In genomic region chr2:46769809-46770208, GRCh38 we compare ENCODE assay signal across 14 cellular contexts.
A peak's percentile ranks its signal among the peaks of the same experiment; 100 is the strongest.
DNase-seq lines count a peak whose midpoint lies in the region; ATAC-seq, FAIRE-seq and TF ChIP-seq lines count a peak whose summit lies in the region.
"Had no signal": no experiment of that assay in that cellular context is flagged by ENCODE, and none has a peak within 500 bp of the region (broad histone marks: within the 10 kb centered on the region; RNA-seq: fewer than 3 reads in every experiment).

No MANE protein-coding gene starts in this region.

- POLR2A ChIA-PET in Caco-2 (lab: Charles Lee), result no interaction called here
- POLR2A ChIA-PET in IMR-90 (lab: Charles Lee; ENCODE audit: unreplicated experiment), result no interaction called here
- POLR2A ChIA-PET in HepG2 (lab: Yijun Ruan, JAX), result no interaction called here

- no peaks in the 10 kb centered on the region; the same call in 1 of the 2 replicates for H4K20me1 ChIP-seq in IMR-90 (ENCODE audit: insufficient read depth, low read length)
- no peaks in the 10 kb centered on the region for H4K20me1 ChIP-seq in HepG2 (ENCODE audit: insufficient read depth, low read length)

- dilution Hi-C loops in IMR-90 (cut with HindIII; ENCODE audit: low sequenced_read_pairs, unreplicated experiment), result no loop called here

- H3K4ac ChIP-seq in IMR-90 (ENCODE audit: low read depth, low read length), result peak overlapping the region; percentile 59; the same call in 1 of the 2 replicates

- H3K18ac ChIP-seq in IMR-90 (ENCODE audit: low read depth, low read length), result peak overlapping the region; percentile 71; the same call in 1 of the 2 replicates

- peaks cover 7% of the 10 kb centered on the region for H3K36me3 Mint-ChIP-seq in Caco-2 (ENCODE audit: insufficient read depth, unreplicated experiment)
- H3K36me3 Mint-ChIP-seq: IgD-negative memory B cell had no signal

- no peaks in the 10 kb centered on the region for H3K9me3 Mint-ChIP-seq in Caco-2 (ENCODE audit: unreplicated experiment)
- H3K9me3 Mint-ChIP-seq: CD4-positive, alpha-beta T cell had no signal

- no CpG with 5 or more reads among the region's 1 CpG for WGBS in IMR-90 (ENCODE audit: extremely low coverage in 2 of 2, insufficient read length in 1 of 2), 2 experiments
- 0% methylated on average over 1 of the region's 1 CpG for WGBS in HepG2 (ENCODE audit: low lambda C conversion rate)

- H4K91ac ChIP-seq in IMR-90 (ENCODE audit: insufficient read depth, low read depth, low read length), result peak overlapping the region; percentile 65; the same call in 1 of the 2 replicates

- in situ Hi-C loops in IMR-90 (cut with MboI; ENCODE audit: low sequenced_read_pairs) (no loop called here), HepG2 (cut with HindIII; ENCODE audit: extremely low pct_ligation_motif_present, low pct_unique_long_range_greater_than_20kb) (no loop called here)

- H3K79me2 ChIP-seq in HepG2 (ENCODE audit: insufficient read depth, low read length), result no peaks in the 10 kb centered on the region

- H3K27ac ChIP-seq in IMR-90 (ENCODE audit: insufficient read depth, low read length), result no peak overlapping the region; the same call in 1 of the 2 replicates
- H3K27ac ChIP-seq in VCaP, result no peak overlapping the region
- no peak overlapping the region for H3K27ac ChIP-seq in HepG2 (ENCODE audit: extremely low read length, insufficient read depth, low read length)

- peak overlapping the region; percentile 68 for H3K14ac ChIP-seq in IMR-90 (replicated peaks; ENCODE audit: low read depth, low read length)

- H3K56ac ChIP-seq in IMR-90 (ENCODE audit: extremely low read depth, insufficient read depth, low read length), result 0 out of 2 replicates have a peak overlapping the region, but pooled peaks have one; percentile 29

- no peak overlapping the region for H2AK9ac ChIP-seq in IMR-90 (replicated peaks; ENCODE audit: low read depth, low read length, poor library complexity)

- peak overlapping the region; percentile 54; the same call in 1 of the 2 replicates for H4K5ac ChIP-seq in IMR-90 (ENCODE audit: low read depth, low read length)

- H3K4me1 ChIP-seq in Caco-2 (peaks cover 4% of the 10 kb centered on the region; the same call in 1 of the 2 replicates), IMR-90 (ENCODE audit: control insufficient read depth, insufficient read depth, low read length) (peaks cover 9% of the 10 kb centered on the region), HepG2 (ENCODE audit: insufficient read depth, low read length) (peaks cover 39% of the 10 kb centered on the region)

- DNase-seq in Caco-2 (no peak), IMR-90 (peak; percentile 23), HepG2 (ENCODE audit: low spot score) (peak; percentile 17), MV-4-11 (lab: John Stamatoyannopoulos, UW) (no peak)
- no peak for DNase-seq in activated naive CD4-positive, alpha-beta T cell (lab: John Stamatoyannopoulos, UW)
- DNase-seq: activated CD8-positive, alpha-beta memory T cell treated with anti-CD3 and anti-CD28 coated beads, Interleukin-2, amount 50 U/mL, for 4 hours; CD4-positive, alpha-beta T cell; HCEC 1CT; stimulated activated CD4-positive, alpha-beta T cell treated with anti-CD3 and anti-CD28 coated beads, Interleukin-4, amount 100 ng/mL, for 24 hours; stimulated activated naive CD8-positive, alpha-beta T cell treated with anti-CD3 and anti-CD28 coated beads, Interleukin-15, Interleukin-2, amounts not matched to agents 100 U/mL and 50 U/mL, for 24 hours had no signal

- no peak for TF ChIP-seq POLR2A in IMR-90 (IDR thresholded peaks at IDR 0.05; ENCODE audit: low read depth, low read length)
- TF ChIP-seq POLR2A in HepG2 (IDR thresholded peaks at IDR 0.05; ENCODE audit: insufficient read depth in 1 of 2, low read depth in 2 of 2, low read length in 2 of 2), result no peak

- H3K27me3 ChIP-seq in Caco-2 (replicated peaks; ENCODE audit: control insufficient read depth, insufficient read depth, low read length), result no peaks in the 10 kb centered on the region
- no peaks in the 10 kb centered on the region for H3K27me3 ChIP-seq in IMR-90 (ENCODE audit: control insufficient read depth, insufficient read depth, low read length)
- H3K27me3 ChIP-seq in HepG2 (ENCODE audit: control insufficient read depth in 1 of 2, insufficient read depth in 2 of 2, low read length in 2 of 2), result no peaks in the 10 kb centered on the region

- H3K36me3 ChIP-seq in Caco-2 (ENCODE audit: control insufficient read depth, insufficient read depth, low read length), result no peaks in the 10 kb centered on the region
- no peaks in the 10 kb centered on the region for H3K36me3 ChIP-seq in IMR-90 (ENCODE audit: control insufficient read depth, insufficient read depth, low read length)
- H3K36me3 ChIP-seq in HepG2 (replicated peaks in 1 of 2; ENCODE audit: control insufficient read depth in 1 of 2, insufficient read depth in 2 of 2, low read length in 2 of 2), result no peaks in the 10 kb centered on the region

- H3K4me3 ChIP-seq in Caco-2 (ENCODE audit: low read depth, low read length) (no peak overlapping the region), IMR-90 (ENCODE audit: insufficient read depth, low read depth, low read length) (no peak overlapping the region), HepG2 (replicated peaks in 1 of 3; ENCODE audit: insufficient read depth in 1 of 3, low read depth in 2 of 3, low read length in 3 of 3) (peak overlapping the region in 1 of 3 experiments; percentile 26; a peak in 1 of 6 replicates)

- TF ChIP-seq EP300 in HepG2 (IDR thresholded peaks at IDR 0.05; ENCODE audit: low read depth in 2 of 2, low read length in 2 of 2) (no peak), HepG2 (CRISPR knock-in tag; IDR thresholded peaks at IDR 0.05; ENCODE audit: borderline replicate concordance) (no peak)

- peak overlapping the region; percentile 71; the same call in 1 of the 2 replicates for H3K23ac ChIP-seq in IMR-90 (ENCODE audit: low read depth, low read length)

- peak overlapping the region; percentile 84; the same call in 2 of the 3 replicates for H2BK15ac ChIP-seq in IMR-90 (ENCODE audit: low read depth, low read length)

- peak overlapping the region; percentile 76; the same call in 1 of the 2 replicates for H2BK20ac ChIP-seq in IMR-90 (ENCODE audit: low read depth, low read length)

- peak; percentile 23 for FAIRE-seq in HepG2 (lab: Jason Lieb, UNC)

- H2BK5ac ChIP-seq in IMR-90 (ENCODE audit: low read depth, low read length, poor library complexity, severe bottlenecking), result peak overlapping the region; percentile 82

- H3K4me3 Mint-ChIP-seq in Caco-2 (ENCODE audit: unreplicated experiment), result peak overlapping the region; percentile 75
- H3K4me3 Mint-ChIP-seq: CD4-positive, alpha-beta T cell; IgD-negative memory B cell had no signal

- H3K27me3 Mint-ChIP-seq in Caco-2 (ENCODE audit: insufficient read depth, unreplicated experiment), result no peaks in the 10 kb centered on the region
- H3K27me3 Mint-ChIP-seq: CD4-positive, alpha-beta T cell; IgD-negative memory B cell had no signal

- H3K9me3 ChIP-seq in Caco-2 (no peaks in the 10 kb centered on the region), IMR-90 (ENCODE audit: control insufficient read depth, insufficient read depth, low read length) (no peaks in the 10 kb centered on the region), HepG2 (ENCODE audit: low read length) (no peaks in the 10 kb centered on the region)

- intact Hi-C loops in Caco-2 (cut with micrococcal nuclease; ENCODE audit: unreplicated experiment), result loop anchor here (2.0 kb wide), 2 partner anchors 107 to 119 kb away; no protein-coding TSS in a partner anchor
- intact Hi-C loops in IMR-90 (cut with micrococcal nuclease), result loop anchor here (2.0 to 5.0 kb wide), 2 partner anchors 68 to 119 kb away; no protein-coding TSS in a partner anchor
- intact Hi-C loops in HepG2 (cut with micrococcal nuclease; ENCODE audit: unreplicated experiment), result no loop called here

- BruUV-seq in Caco-2 (replicated peaks; lab: Mats Ljungman, UMichigan) (no TSS peak), IMR-90 (replicated peaks; lab: Mats Ljungman, UMichigan) (no TSS peak), HepG2 (replicated peaks; lab: Mats Ljungman, UMichigan) (no TSS peak)

- CTCF ChIA-PET in Caco-2 (lab: Charles Lee) (no interaction called here), IMR-90 (lab: Yijun Ruan, JAX) (no interaction called here), HepG2 (lab: Yijun Ruan, JAX; ENCODE audit: low intra/inter-chr PET ratio, low total read pairs) (no interaction called here)

- ATAC-seq in IMR-90 (ENCODE audit: low read depth), result no peak
- peak; percentile 51 for ATAC-seq in HepG2
- no peak for ATAC-seq in HG02763 (IDR thresholded peaks at IDR 0.05; ENCODE audit: unreplicated experiment)
- ATAC-seq in GM19395 (IDR thresholded peaks at IDR 0.05; ENCODE audit: unreplicated experiment), result no peak
- ATAC-seq: stimulated activated naive CD8-positive, alpha-beta T cell treated with anti-CD3 and anti-CD28 coated beads, Interleukin-15, Interleukin-2, amounts not matched to agents 100 U/mL and 50 U/mL, for 24 hours had no signal

- peaks cover 15% of the 10 kb centered on the region for H3K4me1 Mint-ChIP-seq in Caco-2 (ENCODE audit: low read depth, unreplicated experiment)
- H3K4me1 Mint-ChIP-seq: IgD-negative memory B cell had no signal

- H3K9ac ChIP-seq in IMR-90 (ENCODE audit: low read depth, low read length) (no peak overlapping the region), HepG2 (ENCODE audit: insufficient read depth, low read depth, low read length) (no peak overlapping the region)

- no peaks in the 10 kb centered on the region; the same call in 1 of the 2 replicates for H3K9me1 ChIP-seq in IMR-90 (ENCODE audit: insufficient read depth, low read length)

- no peak overlapping the region for H2AFZ ChIP-seq in IMR-90 (replicated peaks; ENCODE audit: low read length, poor library complexity)
- no peak overlapping the region for H2AFZ ChIP-seq in HepG2 (ENCODE audit: low read length)

- peaks cover 10 to 47% of the 10 kb centered on the region in 2 experiments; a peak in 3 of 4 replicates for H3K79me1 ChIP-seq in IMR-90 (ENCODE audit: low read depth in 1 of 2, low read length in 2 of 2)

- H3K4me2 ChIP-seq in IMR-90 (ENCODE audit: low read depth, low read length) (peak overlapping the region; percentile 67; the same call in 1 of the 2 replicates), HepG2 (ENCODE audit: low read depth, low read length) (peak overlapping the region; percentile 67)

- H3K27ac Mint-ChIP-seq in Caco-2 (ENCODE audit: unreplicated experiment), result peak overlapping the region; percentile 53
- H3K27ac Mint-ChIP-seq: CD4-positive, alpha-beta T cell; IgD-negative memory B cell had no signal

- H4K8ac ChIP-seq in IMR-90 (ENCODE audit: low read depth in 2 of 2, low read length in 2 of 2), result peak overlapping the region in 1 of 2 experiments; percentile 72; a peak in 2 of 4 replicates

- peak overlapping the region; percentile 54; the same call in 1 of the 2 replicates for H2AK5ac ChIP-seq in IMR-90 (ENCODE audit: low read depth, low read length)

- TF ChIP-seq RAD21 in IMR-90 (IDR thresholded peaks at IDR 0.05; ENCODE audit: low read length) (no peak), HepG2 (CRISPR knock-in tag; IDR thresholded peaks at IDR 0.05) (no peak)

- peak in 1 of 2 experiments; percentile 37 for TF ChIP-seq CTCF in Caco-2 (IDR thresholded peaks at IDR 0.05; ENCODE audit: insufficient read depth in 1 of 2, low read depth in 1 of 2, low read length in 1 of 2, severe bottlenecking in 1 of 2, unreplicated experiment in 1 of 2)
- 0 out of 2 replicates have a peak, but pooled peaks have one; percentile 3 for TF ChIP-seq CTCF in IMR-90 (conservative IDR thresholded peaks at IDR 0.05; ENCODE audit: low read depth, low read length)
- peak; percentile 61 for TF ChIP-seq CTCF in VCaP (conservative IDR thresholded peaks at IDR 0.05)
- peak; percentile 27; the same call in 1 of the 2 replicates for TF ChIP-seq CTCF in HepG2 (CRISPR knock-in tag; IDR thresholded peaks at IDR 0.05)

- H2BK120ac ChIP-seq in IMR-90 (ENCODE audit: low read depth, low read length), result peak overlapping the region; percentile 69; the same call in 1 of the 2 replicates

Comparison
In these comparisons a context has a peak if more than half of its experiments do, and no peak if none do; other contexts are left out.
1. DNase-seq: peak in IMR-90 (single experiment) and HepG2 (single experiment); none in Caco-2 (0 of 2), MV-4-11 (single experiment) and activated naive CD4-positive, alpha-beta T cell (0 of 4).